ENCODE assay signal across 1 cellular context in the genomic region with DNA sequence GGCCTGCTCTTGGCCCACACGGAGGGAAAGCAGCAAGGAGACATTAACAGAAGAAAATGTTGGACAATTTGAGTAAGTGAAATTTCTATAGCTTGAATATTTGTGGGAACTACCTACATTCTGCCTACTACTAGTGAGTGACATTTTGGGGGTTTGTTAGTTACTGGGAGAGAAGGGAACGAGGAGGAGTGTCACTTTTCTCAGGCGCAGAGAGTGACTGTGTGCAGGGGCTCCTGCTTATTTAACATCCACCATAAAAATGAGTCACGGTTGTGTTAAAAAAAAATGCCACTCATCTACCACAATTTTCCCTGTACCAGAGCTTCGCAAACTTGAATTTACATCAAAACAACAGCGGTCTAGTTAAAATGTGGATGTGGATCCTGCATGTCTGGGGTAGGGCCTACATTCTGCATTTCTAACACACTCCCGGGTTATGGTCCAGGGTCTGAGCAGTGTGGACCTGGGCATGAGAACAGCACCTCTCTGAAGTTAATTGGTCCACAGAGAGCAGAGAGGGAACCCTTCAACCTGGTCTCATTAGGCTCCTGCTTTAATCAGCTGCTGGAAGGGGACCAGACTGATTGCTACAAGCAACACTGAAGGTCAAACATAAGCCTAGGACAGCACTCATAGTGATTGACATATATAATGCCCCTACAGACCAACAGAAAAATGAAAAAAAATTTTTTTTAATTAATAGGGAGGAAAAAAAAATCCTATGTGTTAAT.
TF ChIP-seq lines count a peak whose summit lies in the region.

No MANE protein-coding gene starts in this region.

TF ChIP-seq in GM23338, 12 proteins besides CTCF, POLR2A, EP300 and RAD21 (continued from another document):
- TF ChIP-seq ZNF462 (CRISPR knock-in tag; IDR thresholded peaks at IDR 0.05) (no peak), ZNF114 (CRISPR knock-in tag; IDR thresholded peaks at IDR 0.05) (no peak)
